Comparison of ENCODE assay signal across 1 cellular context in the genomic region with DNA sequence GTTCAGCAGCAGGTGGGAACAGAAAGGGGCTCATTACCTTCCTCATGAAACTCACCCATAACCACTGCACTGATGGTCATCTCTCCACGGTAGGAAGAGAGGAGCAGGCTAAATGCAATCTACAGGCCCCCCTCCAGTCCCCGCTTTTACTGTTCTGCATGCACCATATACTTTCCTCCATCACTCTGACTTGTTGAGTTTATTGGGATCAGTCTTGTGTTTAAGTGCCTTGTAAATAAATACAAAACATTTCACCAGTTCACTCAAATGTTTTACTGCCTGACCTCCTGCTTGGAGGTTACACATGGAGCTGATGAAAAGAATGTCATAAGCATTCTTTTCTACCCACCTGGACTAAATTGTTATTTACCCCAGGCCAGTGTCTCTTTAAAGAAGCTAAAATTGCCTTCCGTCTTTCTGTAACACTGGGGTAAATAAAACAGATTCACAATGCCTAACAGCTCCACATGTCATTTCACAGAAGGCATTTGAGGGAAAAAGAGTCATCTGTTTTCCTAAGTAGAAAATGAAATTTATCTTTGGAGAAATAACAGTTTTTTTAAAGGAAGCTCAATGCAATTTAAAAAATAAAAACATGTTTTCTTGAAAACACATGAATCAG.
A peak's percentile ranks its signal among the peaks of the same experiment; 100 is the strongest.
TF ChIP-seq lines count a peak whose summit lies in the region.

No MANE protein-coding gene starts in this region.

TF ChIP-seq in HEK293, 187 proteins besides CTCF, POLR2A, EP300 and RAD21 (continued from another document):
- peak; percentile 36; the same call in 1 of the 2 replicates for TF ChIP-seq ZNF221 (tag by site-specific recombination; IDR thresholded peaks at IDR 0.05; ENCODE audit: borderline replicate concordance)
- TF ChIP-seq TRIM28 (IDR thresholded peaks at IDR 0.05; ENCODE audit: borderline replicate concordance, low read length), result peak; percentile 84
- peak; percentile 99 for TF ChIP-seq ZNF843 (tag by site-specific recombination; IDR thresholded peaks at IDR 0.05)
- peak; percentile 56; the same call in 1 of the 2 replicates for TF ChIP-seq ZBTB17 (tag by site-specific recombination; IDR thresholded peaks at IDR 0.05)
- peak; percentile 89 for TF ChIP-seq GFI1B (tag by site-specific recombination; IDR thresholded peaks at IDR 0.05)
- peak; percentile 85 for TF ChIP-seq KLF16 (tag by site-specific recombination; IDR thresholded peaks at IDR 0.05)
- TF ChIP-seq MZF1 (tag by site-specific recombination; IDR thresholded peaks at IDR 0.05; ENCODE audit: borderline replicate concordance), result peak; percentile 86; the same call in 1 of the 2 replicates
- peak; percentile 82 for TF ChIP-seq ZNF596 (tag by site-specific recombination; IDR thresholded peaks at IDR 0.05)
- TF ChIP-seq ZNF664 (tag by site-specific recombination; IDR thresholded peaks at IDR 0.05), result peak; percentile 40; the same call in 1 of the 2 replicates
- peak; percentile 62; the same call in 1 of the 2 replicates for TF ChIP-seq ZFP69B (tag by site-specific recombination; IDR thresholded peaks at IDR 0.05)
- no peak for TF ChIP-seq ZNF548 (tag by site-specific recombination; IDR thresholded peaks at IDR 0.05)
- TF ChIP-seq, protein P1, sequence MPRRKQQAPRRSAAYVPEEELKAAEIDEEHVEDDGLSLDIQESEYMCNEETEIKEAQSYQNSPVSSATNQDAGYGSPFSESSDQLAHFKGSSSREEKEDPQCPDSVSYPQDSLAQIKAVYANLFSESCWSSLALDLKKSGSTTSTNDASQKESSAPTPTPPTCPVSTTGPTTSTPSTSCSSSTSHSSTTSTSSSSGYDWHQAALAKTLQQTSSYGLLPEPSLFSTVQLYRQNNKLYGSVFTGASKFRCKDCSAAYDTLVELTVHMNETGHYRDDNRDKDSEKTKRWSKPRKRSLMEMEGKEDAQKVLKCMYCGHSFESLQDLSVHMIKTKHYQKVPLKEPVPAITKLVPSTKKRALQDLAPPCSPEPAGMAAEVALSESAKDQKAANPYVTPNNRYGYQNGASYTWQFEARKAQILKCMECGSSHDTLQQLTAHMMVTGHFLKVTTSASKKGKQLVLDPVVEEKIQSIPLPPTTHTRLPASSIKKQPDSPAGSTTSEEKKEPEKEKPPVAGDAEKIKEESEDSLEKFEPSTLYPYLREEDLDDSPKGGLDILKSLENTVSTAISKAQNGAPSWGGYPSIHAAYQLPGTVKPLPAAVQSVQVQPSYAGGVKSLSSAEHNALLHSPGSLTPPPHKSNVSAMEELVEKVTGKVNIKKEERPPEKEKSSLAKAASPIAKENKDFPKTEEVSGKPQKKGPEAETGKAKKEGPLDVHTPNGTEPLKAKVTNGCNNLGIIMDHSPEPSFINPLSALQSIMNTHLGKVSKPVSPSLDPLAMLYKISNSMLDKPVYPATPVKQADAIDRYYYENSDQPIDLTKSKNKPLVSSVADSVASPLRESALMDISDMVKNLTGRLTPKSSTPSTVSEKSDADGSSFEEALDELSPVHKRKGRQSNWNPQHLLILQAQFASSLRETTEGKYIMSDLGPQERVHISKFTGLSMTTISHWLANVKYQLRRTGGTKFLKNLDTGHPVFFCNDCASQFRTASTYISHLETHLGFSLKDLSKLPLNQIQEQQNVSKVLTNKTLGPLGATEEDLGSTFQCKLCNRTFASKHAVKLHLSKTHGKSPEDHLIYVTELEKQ (tag by site-specific recombination; IDR thresholded peaks at IDR 0.05; ENCODE audit: borderline replicate concordance), result peak; percentile 91
- TF ChIP-seq ZNF624 (tag by site-specific recombination; IDR thresholded peaks at IDR 0.05), result no peak
- no peak for TF ChIP-seq ZNF473 (tag by site-specific recombination; IDR thresholded peaks at IDR 0.05)
- TF ChIP-seq ZSCAN30 (tag by site-specific recombination; IDR thresholded peaks at IDR 0.05), result peak; percentile 99
- TF ChIP-seq, protein P2, sequence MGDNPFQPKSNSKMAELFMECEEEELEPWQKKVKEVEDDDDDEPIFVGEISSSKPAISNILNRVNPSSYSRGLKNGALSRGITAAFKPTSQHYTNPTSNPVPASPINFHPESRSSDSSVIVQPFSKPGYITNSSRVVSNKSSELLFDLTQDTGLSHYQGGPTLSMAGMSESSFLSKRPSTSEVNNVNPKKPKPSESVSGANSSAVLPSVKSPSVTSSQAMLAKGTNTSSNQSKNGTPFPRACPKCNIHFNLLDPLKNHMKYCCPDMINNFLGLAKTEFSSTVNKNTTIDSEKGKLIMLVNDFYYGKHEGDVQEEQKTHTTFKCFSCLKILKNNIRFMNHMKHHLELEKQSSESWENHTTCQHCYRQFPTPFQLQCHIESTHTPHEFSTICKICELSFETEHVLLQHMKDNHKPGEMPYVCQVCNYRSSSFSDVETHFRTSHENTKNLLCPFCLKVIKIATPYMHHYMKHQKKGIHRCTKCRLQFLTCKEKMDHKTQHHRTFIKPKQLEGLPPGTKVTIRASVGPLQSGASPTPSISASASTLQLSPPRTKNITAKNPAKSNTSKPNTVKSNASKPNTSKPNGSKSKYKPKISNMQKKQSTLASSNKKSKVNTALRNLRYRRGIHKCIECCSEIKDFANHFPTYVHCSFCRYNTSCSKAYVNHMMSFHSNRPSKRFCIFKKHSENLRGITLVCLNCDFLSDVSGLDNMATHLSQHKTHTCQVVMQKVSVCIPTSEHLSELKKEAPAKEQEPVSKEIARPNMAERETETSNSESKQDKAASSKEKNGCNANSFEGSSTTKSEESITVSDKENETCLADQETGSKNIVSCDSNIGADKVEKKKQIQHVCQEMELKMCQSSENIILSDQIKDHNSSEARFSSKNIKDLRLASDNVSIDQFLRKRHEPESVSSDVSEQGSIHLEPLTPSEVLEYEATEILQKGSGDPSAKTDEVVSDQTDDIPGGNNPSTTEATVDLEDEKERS (tag by site-specific recombination; IDR thresholded peaks at IDR 0.05), result no peak
- TF ChIP-seq OSR2 (tag by site-specific recombination; IDR thresholded peaks at IDR 0.05), result peak; percentile 99
- TF ChIP-seq ZNF600 (tag by site-specific recombination; IDR thresholded peaks at IDR 0.05), result peak; percentile 45; the same call in 1 of the 2 replicates
- no peak for TF ChIP-seq ZNF292 (tag by site-specific recombination; IDR thresholded peaks at IDR 0.05; ENCODE audit: borderline replicate concordance, low read depth)
- no peak for TF ChIP-seq ZNF792 (tag by site-specific recombination; IDR thresholded peaks at IDR 0.05)
- TF ChIP-seq, protein P3, sequence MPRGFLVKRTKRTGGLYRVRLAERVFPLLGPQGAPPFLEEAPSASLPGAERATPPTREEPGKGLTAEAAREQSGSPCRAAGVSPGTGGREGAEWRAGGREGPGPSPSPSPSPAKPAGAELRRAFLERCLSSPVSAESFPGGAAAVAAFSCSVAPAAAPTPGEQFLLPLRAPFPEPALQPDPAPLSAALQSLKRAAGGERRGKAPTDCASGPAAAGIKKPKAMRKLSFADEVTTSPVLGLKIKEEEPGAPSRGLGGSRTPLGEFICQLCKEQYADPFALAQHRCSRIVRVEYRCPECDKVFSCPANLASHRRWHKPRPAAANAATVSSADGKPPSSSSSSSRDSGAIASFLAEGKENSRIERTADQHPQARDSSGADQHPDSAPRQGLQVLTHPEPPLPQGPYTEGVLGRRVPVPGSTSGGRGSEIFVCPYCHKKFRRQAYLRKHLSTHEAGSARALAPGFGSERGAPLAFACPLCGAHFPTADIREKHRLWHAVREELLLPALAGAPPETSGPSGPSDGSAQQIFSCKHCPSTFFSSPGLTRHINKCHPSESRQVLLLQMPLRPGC (tag by site-specific recombination; IDR thresholded peaks at IDR 0.05), result 0 out of 2 replicates have a peak, but pooled peaks have one; percentile 54
- TF ChIP-seq SCRT1 (tag by site-specific recombination; IDR thresholded peaks at IDR 0.05; ENCODE audit: borderline replicate concordance), result peak; percentile 97
- no peak for TF ChIP-seq HOXC10 (CRISPR knock-in tag; IDR thresholded peaks at IDR 0.05)
- peak; percentile 98 for TF ChIP-seq ZIC2 (tag by site-specific recombination; IDR thresholded peaks at IDR 0.05)
- peak; percentile 58; the same call in 1 of the 2 replicates for TF ChIP-seq BCL11B (tag by site-specific recombination; IDR thresholded peaks at IDR 0.05; ENCODE audit: low read depth)
